22 cellular contexts compared by ENCODE assay signal in the genomic region with DNA sequence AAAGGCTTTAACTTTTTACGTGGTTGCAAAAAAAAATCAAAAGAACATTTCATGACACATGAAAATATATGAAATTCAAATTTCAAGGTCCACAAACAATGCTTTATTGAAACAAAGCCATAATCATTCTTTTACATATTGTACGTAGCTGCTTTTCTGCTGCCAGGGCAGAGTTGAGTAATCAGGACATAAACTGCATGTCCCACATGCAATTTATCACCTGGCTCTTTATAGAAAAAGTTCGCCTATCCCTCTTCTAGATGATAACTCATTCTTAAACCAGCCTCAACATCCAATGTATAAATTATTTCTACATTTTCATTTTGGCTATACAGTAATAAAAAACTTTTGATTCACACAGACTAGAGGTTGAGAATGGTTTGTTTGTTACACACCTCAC.
"Had no signal": no experiment of that assay in that cellular context is flagged by ENCODE, and none has a peak within 500 bp of the region (broad histone marks: within the 10 kb centered on the region; RNA-seq: fewer than 3 reads in every experiment).

No MANE protein-coding gene starts in this region.

- ATAC-seq: effector memory CD8-positive, alpha-beta T cell; esophagus mucosa; foreskin keratinocyte; gastroesophageal sphincter; heart left ventricle had no signal

- H3K36me3 ChIP-seq: colonic mucosa, esophagus muscularis mucosa, esophagus squamous epithelium, gastroesophageal sphincter, heart left ventricle had no signal

- H3K27ac ChIP-seq: colonic mucosa, coronary artery, dorsolateral prefrontal cortex, epithelial cell of prostate, esophagus muscularis mucosa, esophagus squamous epithelium, foreskin keratinocyte, gastroesophageal sphincter, heart left ventricle had no signal

- H3K9me3 ChIP-seq: colonic mucosa, esophagus squamous epithelium had no signal

- DNase-seq: cerebellar nuclear complex; colonic mucosa; cortex of kidney; dermis blood vessel endothelial cell; dorsolateral prefrontal cortex; effector CD4-positive, alpha-beta T cell; effector CD8-positive, alpha-beta T cell; effector memory CD4-positive, alpha-beta T cell; effector memory CD8-positive, alpha-beta T cell; endodermal cell; erythroblast; esophagus squamous epithelium; foreskin keratinocyte; foreskin melanocyte; glutamatergic neuron; head of caudate nucleus; heart left ventricle had no signal

- H3K4me3 ChIP-seq: colonic mucosa, coronary artery, dorsolateral prefrontal cortex, esophagus muscularis mucosa, esophagus squamous epithelium, gastroesophageal sphincter, heart left ventricle had no signal

- H3K4me1 ChIP-seq: esophagus muscularis mucosa, esophagus squamous epithelium, foreskin keratinocyte, gastroesophageal sphincter, heart left ventricle had no signal

- H3K27me3 ChIP-seq: colonic mucosa, dorsolateral prefrontal cortex, esophagus squamous epithelium, foreskin keratinocyte, heart left ventricle had no signal
